Comparison of ENCODE assay signal across 16 cellular contexts in the genomic region with DNA sequence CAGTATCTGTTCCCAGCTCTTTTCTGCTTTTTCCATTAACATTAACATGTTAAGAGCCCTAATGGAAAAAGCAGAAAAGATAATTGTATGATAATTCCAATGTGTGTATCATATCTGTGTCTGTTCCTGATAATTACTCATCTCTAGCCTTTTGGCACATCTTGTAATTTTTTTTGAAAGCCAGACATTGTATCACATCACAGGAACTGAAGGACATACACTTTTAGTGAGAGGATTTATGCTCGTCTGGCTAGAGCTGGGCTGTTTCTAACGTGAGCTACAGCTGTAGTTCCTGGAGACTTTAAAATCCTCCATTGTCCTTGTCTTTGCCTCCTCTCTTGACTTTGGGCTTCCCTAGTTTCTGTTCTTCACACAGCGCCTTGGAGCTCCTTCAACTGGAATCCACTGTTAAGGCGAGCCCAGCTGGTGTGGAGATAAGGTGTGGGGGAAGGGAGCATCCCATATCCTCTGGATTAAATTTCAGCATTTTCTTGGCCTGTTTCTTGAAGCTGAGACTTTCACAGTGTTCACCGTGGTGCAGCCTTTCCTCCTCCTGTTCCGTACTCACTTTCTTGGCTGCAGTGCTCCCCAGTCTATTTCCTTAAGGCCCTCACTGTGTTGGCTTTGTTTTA.
"Had no signal": no experiment of that assay in that cellular context is flagged by ENCODE, and none has a peak within 500 bp of the region (broad histone marks: within the 10 kb centered on the region; RNA-seq: fewer than 3 reads in every experiment).

No MANE protein-coding gene starts in this region.

- H3K4me1 Mint-ChIP-seq: activated T-helper 17 cell treated with anti-CD3 and anti-CD28 coated beads, Interleukin-2, amount 50 U/mL, for 72 hours; naive B cell had no signal

- H3K9me3 ChIP-seq: lower lobe of right lung, right lobe of liver, upper lobe of right lung had no signal

- H3K4me1 ChIP-seq: lower lobe of right lung, right lobe of liver, upper lobe of right lung had no signal

- H3K36me3 Mint-ChIP-seq: naive B cell had no signal

- H3K36me3 ChIP-seq: lower lobe of right lung, right lobe of liver, upper lobe of right lung had no signal

- H3K4me3 Mint-ChIP-seq: activated T-helper 17 cell treated with anti-CD3 and anti-CD28 coated beads, Interleukin-2, amount 50 U/mL, for 72 hours; naive B cell had no signal

- H3K27ac ChIP-seq: dorsolateral prefrontal cortex, lower lobe of right lung, right lobe of liver, upper lobe of right lung had no signal

- DNase-seq: activated CD4-positive, alpha-beta T cell treated with anti-CD3 and anti-CD28 coated beads, Interleukin-2, amount 50 U/mL, for 48 hours; activated naive CD4-positive, alpha-beta T cell treated with Interleukin-2 at 50 U/mL for 16 hours; dorsolateral prefrontal cortex; erythroblast; hippocampal formation; kidney; lower lobe of right lung; naive B cell; right lobe of liver; stimulated activated naive CD8-positive, alpha-beta T cell treated with anti-CD3 and anti-CD28 coated beads, Interleukin-15, Interleukin-2, amounts not matched to agents 100 U/mL and 50 U/mL, for 24 hours; T-helper 1 cell; T1000; upper lobe of right lung had no signal

- H3K27ac Mint-ChIP-seq: activated T-helper 17 cell treated with anti-CD3 and anti-CD28 coated beads, Interleukin-2, amount 50 U/mL, for 72 hours; naive B cell; progenitor cell of endocrine pancreas had no signal

- H3K27me3 Mint-ChIP-seq: progenitor cell of endocrine pancreas had no signal

- H3K9me3 Mint-ChIP-seq: activated T-helper 17 cell treated with anti-CD3 and anti-CD28 coated beads, Interleukin-2, amount 50 U/mL, for 72 hours; naive B cell had no signal

- H3K4me3 ChIP-seq: dorsolateral prefrontal cortex, lower lobe of right lung, right lobe of liver, upper lobe of right lung had no signal

- H3K27me3 ChIP-seq: right lobe of liver, upper lobe of right lung had no signal

- ATAC-seq: activated T-helper 17 cell treated with anti-CD3 and anti-CD28 coated beads, Interleukin-2, amount 50 U/mL, for 72 hours; lower lobe of right lung; SK-N-SH treated with all-trans-retinoic acid at 6 μM for 48 hours; stimulated activated naive CD8-positive, alpha-beta T cell treated with anti-CD3 and anti-CD28 coated beads, Interleukin-15, Interleukin-2, amounts not matched to agents 100 U/mL and 50 U/mL, for 24 hours; upper lobe of right lung had no signal
